19 cellular contexts compared by ENCODE assay signal in the genomic region with DNA sequence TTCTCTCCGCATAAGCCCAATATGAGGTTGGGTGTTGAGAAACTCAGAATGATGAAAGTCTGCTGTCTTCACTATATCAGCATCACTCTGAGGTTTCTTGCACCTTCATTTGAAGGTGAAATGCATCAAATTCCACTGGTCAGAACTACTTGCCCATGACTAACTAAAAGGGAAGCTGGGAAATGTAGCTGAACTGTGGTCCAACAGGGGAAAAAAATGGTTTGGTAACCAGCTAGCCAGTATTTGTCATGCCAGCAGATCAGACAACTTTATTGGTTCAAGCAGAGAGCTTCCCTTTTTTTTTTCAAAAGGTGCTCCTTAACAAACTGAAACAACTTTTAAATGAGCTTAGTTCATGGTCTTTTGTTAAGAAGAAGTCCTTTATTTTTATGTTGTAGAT. TPM values are rescaled to one million over a fixed set of nuclear protein-coding genes. Genes with fewer than 3 reads are reported as not detected.
DNase-seq lines count a peak whose midpoint lies in the region; ATAC-seq and TF ChIP-seq lines count a peak whose summit lies in the region.
"Had no signal": no experiment of that assay in that cellular context is flagged by ENCODE, and none has a peak within 500 bp of the region (broad histone marks: within the 10 kb centered on the region; RNA-seq: fewer than 3 reads in every experiment).

No MANE protein-coding gene starts in this region.

- no peaks in the 10 kb centered on the region for H3K9me3 Mint-ChIP-seq in chondrocyte (ENCODE audit: low read depth)
- H3K9me3 Mint-ChIP-seq: mesothelial cell of epicardium; neural crest cell; stimulated activated naive CD8-positive, alpha-beta T cell treated with anti-CD3 and anti-CD28 coated beads, Interleukin-15, amount 100 ng/mL, for 72 hours had no signal

- no peak overlapping the region for H2BK12ac ChIP-seq in neuronal stem cell (ENCODE audit: low read length)

- H3K14ac ChIP-seq in neuronal stem cell (ENCODE audit: low read length): no peak overlapping the region

- H2AK5ac ChIP-seq in neuronal stem cell (ENCODE audit: low read depth, low read length): no peak overlapping the region

- no peak overlapping the region for H3K4ac ChIP-seq in neuronal stem cell (ENCODE audit: low read length)

- no peaks in the 10 kb centered on the region for H3K36me3 Mint-ChIP-seq in chondrocyte (ENCODE audit: low read depth)

- no peak overlapping the region for H3K4me3 Mint-ChIP-seq in chondrocyte (ENCODE audit: unreplicated experiment)
- H3K4me3 Mint-ChIP-seq: mesothelial cell of epicardium; neural crest cell; stimulated activated naive CD8-positive, alpha-beta T cell treated with anti-CD3 and anti-CD28 coated beads, Interleukin-15, amount 100 ng/mL, for 72 hours had no signal

- no peaks in the 10 kb centered on the region for H3K4me1 ChIP-seq in neuronal stem cell (ENCODE audit: control insufficient read depth in 2 of 2, insufficient read depth in 1 of 2, low read depth in 1 of 2, low read length in 2 of 2)
- H3K4me1 ChIP-seq in tibial artery: no peaks in the 10 kb centered on the region
- H3K4me1 ChIP-seq: esophagus muscularis mucosa, SJSA1, vagina had no signal

- H3K27ac Mint-ChIP-seq in chondrocyte (ENCODE audit: unreplicated experiment): no peak overlapping the region
- H3K27ac Mint-ChIP-seq: mesothelial cell of epicardium; stimulated activated naive CD8-positive, alpha-beta T cell treated with anti-CD3 and anti-CD28 coated beads, Interleukin-15, amount 100 ng/mL, for 72 hours had no signal

- H3K79me1 ChIP-seq in neuronal stem cell (ENCODE audit: low read depth, low read length): no peaks in the 10 kb centered on the region

- H2BK120ac ChIP-seq in neuronal stem cell (ENCODE audit: low read depth, low read length): no peak overlapping the region

- H4K8ac ChIP-seq in neuronal stem cell (ENCODE audit: low read depth, low read length): no peak overlapping the region

- H3K27me3 ChIP-seq in neuronal stem cell (ENCODE audit: control insufficient read depth in 3 of 3, insufficient read depth in 3 of 3, low read depth in 1 of 3, low read length in 3 of 3): no peaks in the 10 kb centered on the region
- no peaks in the 10 kb centered on the region for H3K27me3 ChIP-seq in tibial artery
- H3K27me3 ChIP-seq: esophagus muscularis mucosa, heart left ventricle, SJSA1, vagina had no signal

- no peak overlapping the region for H4K91ac ChIP-seq in neuronal stem cell (ENCODE audit: low read depth, low read length, poor library complexity)

- H3K9me3 ChIP-seq in neuronal stem cell (replicated peaks in 1 of 2; ENCODE audit: control insufficient read depth in 2 of 2, insufficient read depth in 1 of 2, low read depth in 1 of 2, low read length in 2 of 2) (peaks cover 0 to 2% of the 10 kb centered on the region in 2 donors), tibial artery (no peaks in the 10 kb centered on the region)
- H3K9me3 ChIP-seq: esophagus muscularis mucosa, heart left ventricle, SJSA1, vagina had no signal

- H2BK5ac ChIP-seq in neuronal stem cell (ENCODE audit: low read length): no peak overlapping the region

- H3K4me3 ChIP-seq in neuronal stem cell (ENCODE audit: low read length in 2 of 2): no peak overlapping the region
- H3K4me3 ChIP-seq in tibial artery: no peak overlapping the region
- H3K4me3 ChIP-seq: esophagus muscularis mucosa, heart left ventricle, SJSA1, vagina had no signal

- no peak overlapping the region for H3K18ac ChIP-seq in neuronal stem cell (ENCODE audit: low read length)

- H3K27ac ChIP-seq in neuronal stem cell (replicated peaks; ENCODE audit: low read length) (no peak overlapping the region), tibial artery (no peak overlapping the region)
- H3K27ac ChIP-seq: esophagus muscularis mucosa, heart left ventricle, SJSA1, vagina had no signal

- TF ChIP-seq CTCF in chondrocyte (IDR thresholded peaks at IDR 0.05) (no peak), tibial artery (IDR thresholded peaks at IDR 0.05) (no peak)

- ATAC-seq in HG02623 (IDR thresholded peaks at IDR 0.05; ENCODE audit: unreplicated experiment): no peak
- ATAC-seq: heart left ventricle; stimulated activated naive CD8-positive, alpha-beta T cell treated with anti-CD3 and anti-CD28 coated beads, Interleukin-15, amount 100 ng/mL, for 72 hours had no signal

- H3K4me1 Mint-ChIP-seq in chondrocyte (ENCODE audit: low read depth): peaks cover 9% of the 10 kb centered on the region
- H3K4me1 Mint-ChIP-seq: neural crest cell; stimulated activated naive CD8-positive, alpha-beta T cell treated with anti-CD3 and anti-CD28 coated beads, Interleukin-15, amount 100 ng/mL, for 72 hours had no signal

- no peaks in the 10 kb centered on the region for H3K27me3 Mint-ChIP-seq in chondrocyte (ENCODE audit: low read depth)
- H3K27me3 Mint-ChIP-seq: stimulated activated naive CD8-positive, alpha-beta T cell treated with anti-CD3 and anti-CD28 coated beads, Interleukin-15, amount 100 ng/mL, for 72 hours had no signal

- H3K23ac ChIP-seq in neuronal stem cell (ENCODE audit: low read depth, low read length, poor library complexity): no peak overlapping the region

- intact Hi-C loops in tibial artery (cut with DNase I; ENCODE audit: low total_unique reads): no loop called here

- H3K4me2 ChIP-seq in neuronal stem cell (ENCODE audit: insufficient read depth, low read length, poor library complexity, severe bottlenecking): no peak overlapping the region

- H2BK15ac ChIP-seq in neuronal stem cell (ENCODE audit: low read length): no peak overlapping the region

- H2AFZ ChIP-seq in neuronal stem cell (ENCODE audit: low read length): no peak overlapping the region

- WGBS in neuronal stem cell (ENCODE audit: extremely low coverage in 2 of 2, insufficient read length in 2 of 2, insufficient replicate concordance in 1 of 2), 2 donors: no CpG with 5 or more reads among the region's 1 CpG

- no peak overlapping the region for H3K9ac ChIP-seq in neuronal stem cell (ENCODE audit: low read depth, low read length, poor library complexity)

- H3K36me3 ChIP-seq in neuronal stem cell (replicated peaks in 1 of 2; ENCODE audit: control insufficient read depth in 2 of 2, insufficient read depth in 2 of 2, low read length in 2 of 2): no peaks in the 10 kb centered on the region
- H3K36me3 ChIP-seq in tibial artery: no peaks in the 10 kb centered on the region
- H3K36me3 ChIP-seq: esophagus muscularis mucosa, heart left ventricle, SJSA1, vagina had no signal

- DNase-seq in AG08396 (ENCODE audit: low spot score): peak; percentile 55
- peak; percentile 18 for DNase-seq in HS-5 (ENCODE audit: low read depth)
- DNase-seq in SKM-1 treated with dmso at 0.1 percent for 144 hours (lab: John Stamatoyannopoulos, UW; ENCODE audit: unreplicated experiment): peak; percentile 83
- peak; percentile 44 for DNase-seq in glomerular visceral epithelial cell (ENCODE audit: extremely low spot score)
- no peak for DNase-seq in neuronal stem cell (ENCODE audit: low spot score)
- no peak for DNase-seq in chondrocyte (ENCODE audit: low spot score)
- no peak for DNase-seq in tibial artery
- DNase-seq: activated CD4-positive, alpha-beta T cell treated with anti-CD3 and anti-CD28 coated beads for 48 hours; activated naive CD4-positive, alpha-beta T cell; heart left ventricle; KG1; NCI-H1436 treated with DMSO at 0.1 percent for 48 hours; stimulated activated naive CD8-positive, alpha-beta T cell treated with anti-CD3 and anti-CD28 coated beads, Interleukin-15, amount 100 ng/mL, for 72 hours had no signal

RNA-seq across cellular contexts. Expression of a gene that starts 14.2 kb away (rescaled TPM):
- polyA plus RNA-seq in neuronal stem cell (2013, experiment 1 of 2): 31.2 TPM
- polyA plus RNA-seq in neuronal stem cell (2013, experiment 2 of 2): 32.8 TPM
- 57.0 to 60.4 TPM (median 59.4 TPM) in 3 replicates for total RNA-seq in chondrocyte

RNA-seq across cellular contexts. Expression of a gene that starts 54.6 kb away (rescaled TPM):
- 92.6 TPM for polyA plus RNA-seq in neuronal stem cell (2013, experiment 1 of 2)
- polyA plus RNA-seq in neuronal stem cell (2013, experiment 2 of 2): 91.6 TPM
- 133 to 231 TPM (median 134 TPM) in 3 replicates for total RNA-seq in chondrocyte

Comparison
In these comparisons a context has a peak if more than half of its experiments do, and no peak if none do; other contexts are left out.
1. DNase-seq: peak in AG08396 (single experiment), HS-5 (single experiment), SKM-1 treated with dmso at 0.1 percent for 144 hours (single experiment) and glomerular visceral epithelial cell (single experiment); none in neuronal stem cell (single experiment), chondrocyte (single experiment) and tibial artery (0 of 2).